Comparison of ENCODE assay signal across 1 cellular context in genomic region chr6:161254754-161255253, GRCh38.
TF ChIP-seq lines count a peak whose summit lies in the region.

No MANE protein-coding gene starts in this region.

TF ChIP-seq in K562, 482 proteins besides CTCF, POLR2A, EP300 and RAD21 (continued from another document and continues in another):
- peak in 1 of 2 experiments; percentile 98; a peak in 2 of 4 replicates for TF ChIP-seq ZMIZ1 (IDR thresholded peaks at IDR 0.05; ENCODE audit: low read depth in 2 of 2, low read length in 2 of 2)
- peak in 1 of 2 experiments; percentile 84; a peak in 1 of 4 replicates for TF ChIP-seq BCLAF1 (IDR thresholded peaks at IDR 0.05; ENCODE audit: borderline replicate concordance in 1 of 2, control insufficient read depth in 1 of 2, low read depth in 2 of 2, low read length in 1 of 2)
- peak; percentile 56; the same call in 1 of the 2 replicates for TF ChIP-seq ZNF592 (IDR thresholded peaks at IDR 0.05)
- TF ChIP-seq NR2C1 (IDR thresholded peaks at IDR 0.05) = no peak
- TF ChIP-seq NR2C1 (tag; IDR thresholded peaks at IDR 0.05) = peak; percentile 47; the same call in 1 of the 2 replicates
- no peak for TF ChIP-seq XRCC5 (IDR thresholded peaks at IDR 0.05; ENCODE audit: low read depth, low read length)
- TF ChIP-seq MAFF (IDR thresholded peaks at IDR 0.05; ENCODE audit: low read length) = peak; percentile 31; the same call in 1 of the 2 replicates
- no peak for TF ChIP-seq E2F3 (CRISPR knock-in tag; IDR thresholded peaks at IDR 0.05)
- peak; percentile 8; the same call in 1 of the 2 replicates for TF ChIP-seq MAFK (IDR thresholded peaks at IDR 0.05; ENCODE audit: low read length)
- TF ChIP-seq ZNF830 (CRISPR knock-in tag; IDR thresholded peaks at IDR 0.05) = no peak
- TF ChIP-seq SNRNP70 (optimal IDR thresholded peaks at IDR 0.05; ENCODE audit: low read depth, low read length) = no peak
- TF ChIP-seq ZNF165 (CRISPR knock-in tag; IDR thresholded peaks at IDR 0.05; ENCODE audit: borderline replicate concordance) = no peak
- no peak for TF ChIP-seq ZNF347 (CRISPR knock-in tag; IDR thresholded peaks at IDR 0.05; ENCODE audit: low read depth)
- TF ChIP-seq POU5F1 (IDR thresholded peaks at IDR 0.05; ENCODE audit: borderline replicate concordance, low read depth, low read length, partially characterized antibody) = no peak
- TF ChIP-seq ZNF766 (CRISPR knock-in tag; conservative IDR thresholded peaks at IDR 0.05) = peak; percentile 91
- no peak for TF ChIP-seq ELK3 (CRISPR knock-in tag; IDR thresholded peaks at IDR 0.05)
- TF ChIP-seq CREM (IDR thresholded peaks at IDR 0.05; ENCODE audit: low read depth) = peak; percentile 93
- no peak for TF ChIP-seq TSHZ1 (CRISPR knock-in tag; IDR thresholded peaks at IDR 0.05)
- TF ChIP-seq BHLHE40 (IDR thresholded peaks at IDR 0.05; ENCODE audit: low read length) = peak; percentile 71
- no peak for TF ChIP-seq BRF2 (IDR thresholded peaks at IDR 0.05; ENCODE audit: borderline replicate concordance, insufficient read depth, insufficient read length)
- TF ChIP-seq BCOR (IDR thresholded peaks at IDR 0.05) = peak; percentile 99
- TF ChIP-seq LCOR (CRISPR knock-in tag; IDR thresholded peaks at IDR 0.05) = peak; percentile 65; the same call in 1 of the 2 replicates
- TF ChIP-seq STAT5B (CRISPR knock-in tag; IDR thresholded peaks at IDR 0.05) = no peak
- no peak for TF ChIP-seq ZNF707 (CRISPR knock-in tag; conservative IDR thresholded peaks at IDR 0.05)
- no peak for TF ChIP-seq FUS (optimal IDR thresholded peaks at IDR 0.05; ENCODE audit: low read depth, low read length)
- TF ChIP-seq PTTG1 (tag; IDR thresholded peaks at IDR 0.05; ENCODE audit: low read depth) = no peak
- no peak for TF ChIP-seq GTF2A2 (tag; IDR thresholded peaks at IDR 0.05)
- no peak; the same call in 1 of the 2 replicates for TF ChIP-seq ZBTB33 (CRISPR knock-in tag; IDR thresholded peaks at IDR 0.05)
- TF ChIP-seq HDAC3 (IDR thresholded peaks at IDR 0.05; ENCODE audit: borderline replicate concordance, partially characterized antibody) = peak; percentile 99
- TF ChIP-seq ZBTB1 (CRISPR knock-in tag; IDR thresholded peaks at IDR 0.05; ENCODE audit: borderline replicate concordance, low read depth) = no peak
- TF ChIP-seq MED1 (CRISPR knock-in tag; IDR thresholded peaks at IDR 0.05; ENCODE audit: borderline replicate concordance) = no peak
- no peak for TF ChIP-seq ZBTB17 (CRISPR knock-in tag; IDR thresholded peaks at IDR 0.05)
- TF ChIP-seq RBM15 (IDR thresholded peaks at IDR 0.05; ENCODE audit: insufficient read depth, low read length) = no peak
- no peak for TF ChIP-seq USF1 (CRISPR knock-in tag; IDR thresholded peaks at IDR 0.05)
